ENCODE assay signal across 8 cellular contexts in the genomic region with DNA sequence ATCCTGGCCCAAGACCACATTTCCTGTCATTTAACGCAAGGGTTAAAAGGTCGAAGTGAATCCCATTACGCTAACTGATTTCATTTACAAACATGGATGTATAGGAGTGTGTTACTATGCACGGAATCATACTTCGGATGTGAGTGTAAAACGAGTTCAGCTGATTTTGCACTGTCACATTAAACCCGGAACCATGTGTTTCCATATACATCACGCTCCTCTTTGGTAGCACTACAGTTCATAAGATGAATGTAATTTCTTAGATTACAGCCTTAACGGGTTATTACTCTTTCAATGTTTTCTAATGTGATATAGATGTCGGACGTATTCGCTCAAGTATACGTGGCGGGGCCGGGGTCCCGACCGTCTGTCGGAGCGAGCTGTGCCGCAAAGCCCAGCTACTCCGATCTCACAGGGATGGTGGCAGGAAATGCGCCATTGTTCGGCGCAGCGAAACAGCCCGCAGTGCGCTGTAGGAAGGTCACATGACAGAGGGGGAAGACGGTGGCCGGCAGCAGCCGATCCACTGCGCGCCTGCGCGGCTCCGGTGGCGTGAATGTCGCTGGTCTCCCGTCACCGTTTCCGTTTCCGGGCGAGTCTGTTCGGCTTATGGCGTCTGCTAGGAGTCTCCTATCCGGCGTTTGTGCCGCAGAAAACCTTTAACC.
A peak's percentile ranks its signal among the peaks of the same experiment; 100 is the strongest.
DNase-seq lines count a peak whose midpoint lies in the region; ATAC-seq, FAIRE-seq and TF ChIP-seq lines count a peak whose summit lies in the region.

No MANE protein-coding gene starts in this region.

- no peak for ATAC-seq in GM21360 (IDR thresholded peaks at IDR 0.05; ENCODE audit: unreplicated experiment)

- no peak for FAIRE-seq in H54 (lab: Jason Lieb, UNC)

- peak overlapping the region; percentile 32 for H3K27ac ChIP-seq in substantia nigra (ENCODE audit: low read depth, low read length, poor library complexity, severe bottlenecking)

- peak; percentile 86 for DNase-seq in GM03348 (ENCODE audit: low spot score)
- DNase-seq in SHP77 (lab: John Stamatoyannopoulos, UW), result peak; percentile 89 to 93
- peak; percentile 82 for DNase-seq in activated naive CD8-positive, alpha-beta T cell treated with anti-CD3 and anti-CD28 coated beads for 36 hours
- DNase-seq in head of caudate nucleus, result peak; percentile 32 to 91 (median 77)
- DNase-seq in osteocyte (ENCODE audit: extremely low spot score, unreplicated experiment), result peak; percentile 95
- peak in 47 of 49 donors; percentile 2 to 77 (median 59) for DNase-seq in substantia nigra (lab: John Stamatoyannopoulos, UW)
- no peak for DNase-seq in H54 (ENCODE audit: insufficient read length, low spot score)

- TF ChIP-seq POLR2A in H54 (IDR thresholded peaks at IDR 0.05; ENCODE audit: low read depth, low read length), result no peak

- no peak for TF ChIP-seq CTCF in osteocyte (IDR thresholded peaks at IDR 0.05)

- intact Hi-C loops in head of caudate nucleus (cut with DNase I), result no loop called here

- H3K4me3 Mint-ChIP-seq in activated naive CD8-positive, alpha-beta T cell treated with anti-CD3 and anti-CD28 coated beads for 36 hours, result peak overlapping the region; percentile 87
- H3K4me3 Mint-ChIP-seq in osteocyte (ENCODE audit: unreplicated experiment), result peak overlapping the region; percentile 85

- H3K9me3 Mint-ChIP-seq in activated naive CD8-positive, alpha-beta T cell treated with anti-CD3 and anti-CD28 coated beads for 36 hours, result peaks cover 23% of the 10 kb centered on the region
- peaks cover 27% of the 10 kb centered on the region for H3K9me3 Mint-ChIP-seq in osteocyte (ENCODE audit: unreplicated experiment)

- peaks cover 8% of the 10 kb centered on the region for H3K27me3 Mint-ChIP-seq in activated naive CD8-positive, alpha-beta T cell treated with anti-CD3 and anti-CD28 coated beads for 36 hours
- H3K27me3 Mint-ChIP-seq in osteocyte (ENCODE audit: unreplicated experiment), result no peaks in the 10 kb centered on the region

- H3K36me3 Mint-ChIP-seq in activated naive CD8-positive, alpha-beta T cell treated with anti-CD3 and anti-CD28 coated beads for 36 hours, result peaks cover 19% of the 10 kb centered on the region
- H3K36me3 Mint-ChIP-seq in osteocyte (ENCODE audit: unreplicated experiment), result peaks cover 2% of the 10 kb centered on the region

- peak overlapping the region; percentile 96 for H3K27ac Mint-ChIP-seq in activated naive CD8-positive, alpha-beta T cell treated with anti-CD3 and anti-CD28 coated beads for 36 hours
- peak overlapping the region; percentile 95 for H3K27ac Mint-ChIP-seq in osteocyte (ENCODE audit: unreplicated experiment)

- peaks cover 1% of the 10 kb centered on the region for H3K4me1 Mint-ChIP-seq in activated naive CD8-positive, alpha-beta T cell treated with anti-CD3 and anti-CD28 coated beads for 36 hours
- H3K4me1 Mint-ChIP-seq in osteocyte (ENCODE audit: unreplicated experiment), result peaks cover 2% of the 10 kb centered on the region
